Comparison of ENCODE assay signal across 11 cellular contexts in genomic region chr14:49907186-49907585, GRCh38. TPM values are rescaled to one million over a fixed set of nuclear protein-coding genes. Genes with fewer than 3 reads are reported as not detected.
DNase-seq lines count a peak whose midpoint lies in the region; ATAC-seq lines count a peak whose summit lies in the region.
"Had no signal": no experiment of that assay in that cellular context is flagged by ENCODE, and none has a peak within 500 bp of the region (broad histone marks: within the 10 kb centered on the region; RNA-seq: fewer than 3 reads in every experiment).

No MANE protein-coding gene starts in this region.

- CTCF ChIA-PET in activated CD4-positive, alpha-beta T cell treated with anti-CD3 and anti-CD28 coated beads for 36 hours (lab: Charles Lee), result interaction anchor here (0.6 to 1.5 kb wide), 4 partner anchors 41 to 132 kb away, joined by 3 to 4 read pairs (median 3); no protein-coding TSS in a partner anchor

- no peaks in the 10 kb centered on the region for H3K9me3 ChIP-seq in SJSA1 (replicated peaks)
- no peaks in the 10 kb centered on the region for H3K9me3 ChIP-seq in skeletal muscle satellite cell (replicated peaks; ENCODE audit: low read length)

- intact Hi-C loops in activated CD4-positive, alpha-beta T cell treated with anti-CD3 and anti-CD28 coated beads for 36 hours (cut with DNase I, micrococcal nuclease), result loop anchor here in 1 of 2 experiments (2.0 kb wide), 2 partner anchors 40 to 64 kb away; no protein-coding TSS in a partner anchor
- intact Hi-C loops in dendritic cell treated with granulocyte-macrophage colony-stimulating factor and Interleukin-4, amounts not matched to agents 40 ng/mL and 50 ng/mL, for 4 days (cut with micrococcal nuclease), result no loop called here

- DNase-seq in activated CD4-positive, alpha-beta T cell treated with anti-CD3 and anti-CD28 coated beads for 36 hours, result no peak
- DNase-seq in activated CD4-positive, alpha-beta T cell treated with anti-CD3 and anti-CD28 coated beads for 4 hours, result no peak
- DNase-seq in SJSA1 (ENCODE audit: low read depth in 1 of 2, low spot score in 2 of 2), result no peak
- DNase-seq in NCI-H1930 (lab: John Stamatoyannopoulos, UW), result no peak
- DNase-seq: NCI-H1092 treated with DMSO at 0.1 percent for 48 hours, NCI-H748 treated with DMSO at 0.1 percent for 48 hours had no signal

- H3K4me2 ChIP-seq in skeletal muscle satellite cell (ENCODE audit: low read length), result peak overlapping the region; percentile 64

- H3K4me3 Mint-ChIP-seq in activated CD4-positive, alpha-beta T cell treated with anti-CD3 and anti-CD28 coated beads for 36 hours, result peak overlapping the region; percentile 21
- H3K4me3 Mint-ChIP-seq in dendritic cell treated with granulocyte-macrophage colony-stimulating factor and Interleukin-4, amounts not matched to agents 40 ng/mL and 50 ng/mL, for 4 days, result no peak overlapping the region

- peaks cover 3% of the 10 kb centered on the region for H3K9me3 Mint-ChIP-seq in activated CD4-positive, alpha-beta T cell treated with anti-CD3 and anti-CD28 coated beads for 36 hours (ENCODE audit: low read depth)
- H3K9me3 Mint-ChIP-seq in dendritic cell treated with granulocyte-macrophage colony-stimulating factor and Interleukin-4, amounts not matched to agents 40 ng/mL and 50 ng/mL, for 4 days, result no peaks in the 10 kb centered on the region

- peak overlapping the region; percentile 74 for H3K27ac ChIP-seq in SJSA1
- H3K27ac ChIP-seq: cardiac muscle cell had no signal

- H3K36me3 ChIP-seq in SJSA1 (no peaks in the 10 kb centered on the region), skeletal muscle satellite cell (ENCODE audit: insufficient read depth, low read length) (no peaks in the 10 kb centered on the region)
- H3K36me3 ChIP-seq: cardiac muscle cell had no signal

- H3K4me3 ChIP-seq in SJSA1 (no peak overlapping the region), skeletal muscle satellite cell (ENCODE audit: low read length) (peak overlapping the region; percentile 0)
- H3K4me3 ChIP-seq: cardiac muscle cell had no signal

- no peak for ATAC-seq in activated CD4-positive, alpha-beta T cell treated with anti-CD3 and anti-CD28 coated beads for 36 hours
- ATAC-seq in GM18498 (IDR thresholded peaks at IDR 0.05; ENCODE audit: unreplicated experiment), result no peak
- no peak for ATAC-seq in GM21619 (IDR thresholded peaks at IDR 0.05; ENCODE audit: unreplicated experiment)

- H3K4me1 Mint-ChIP-seq in activated CD4-positive, alpha-beta T cell treated with anti-CD3 and anti-CD28 coated beads for 36 hours, result peaks cover 50% of the 10 kb centered on the region
- peaks cover 36% of the 10 kb centered on the region for H3K4me1 Mint-ChIP-seq in dendritic cell treated with granulocyte-macrophage colony-stimulating factor and Interleukin-4, amounts not matched to agents 40 ng/mL and 50 ng/mL, for 4 days (ENCODE audit: low read depth)

- H3K27ac Mint-ChIP-seq in activated CD4-positive, alpha-beta T cell treated with anti-CD3 and anti-CD28 coated beads for 36 hours, result peak overlapping the region; percentile 33
- H3K27ac Mint-ChIP-seq in dendritic cell treated with granulocyte-macrophage colony-stimulating factor and Interleukin-4, amounts not matched to agents 40 ng/mL and 50 ng/mL, for 4 days, result peak overlapping the region; percentile 83

- peaks cover 30% of the 10 kb centered on the region for H3K4me1 ChIP-seq in SJSA1 (replicated peaks)
- H3K4me1 ChIP-seq in skeletal muscle satellite cell (ENCODE audit: control insufficient read depth, insufficient read depth, low read length), result peaks cover 36% of the 10 kb centered on the region

- H3K36me3 Mint-ChIP-seq in activated CD4-positive, alpha-beta T cell treated with anti-CD3 and anti-CD28 coated beads for 36 hours (ENCODE audit: low read depth), result peaks cover 5% of the 10 kb centered on the region
- H3K36me3 Mint-ChIP-seq in dendritic cell treated with granulocyte-macrophage colony-stimulating factor and Interleukin-4, amounts not matched to agents 40 ng/mL and 50 ng/mL, for 4 days (ENCODE audit: low read depth), result peaks cover 8% of the 10 kb centered on the region

- POLR2A ChIA-PET in activated CD4-positive, alpha-beta T cell treated with anti-CD3 and anti-CD28 coated beads for 36 hours (lab: Charles Lee), result interaction anchor here (0.6 to 1.0 kb wide), 3 partner anchors 11 to 523 kb away, joined by 3 to 4 read pairs (median 3); no protein-coding TSS in a partner anchor

- H3K27me3 Mint-ChIP-seq in activated CD4-positive, alpha-beta T cell treated with anti-CD3 and anti-CD28 coated beads for 36 hours, result no peaks in the 10 kb centered on the region
- no peaks in the 10 kb centered on the region for H3K27me3 Mint-ChIP-seq in dendritic cell treated with granulocyte-macrophage colony-stimulating factor and Interleukin-4, amounts not matched to agents 40 ng/mL and 50 ng/mL, for 4 days

- H3K27me3 ChIP-seq in SJSA1 (replicated peaks) (no peaks in the 10 kb centered on the region), skeletal muscle satellite cell (ENCODE audit: control insufficient read depth, insufficient read depth, low read length) (no peaks in the 10 kb centered on the region)
- H3K27me3 ChIP-seq: cardiac muscle cell had no signal

- H3K9ac ChIP-seq in skeletal muscle satellite cell (ENCODE audit: low read depth, low read length), result peak overlapping the region; percentile 71

RNA-seq across cellular contexts. Expression of gene ARF6, which starts 14.3 kb away (rescaled TPM):
- total RNA-seq in activated CD4-positive, alpha-beta T cell treated with anti-CD3 and anti-CD28 coated beads for 36 hours, result 100 to 1,000 TPM; 172 to 181 TPM
- total RNA-seq in SJSA1 (2014; rRNA removed; shearing (Covaris generic)), result 60.9 and 61.2 TPM in 2 replicates
- 67.9 and 81.0 TPM in 2 replicates for total RNA-seq in skeletal muscle satellite cell (2012; rRNA removed)

RNA-seq across cellular contexts. Expression of gene NEMF, which starts 54.6 kb away (rescaled TPM):
- total RNA-seq in activated CD4-positive, alpha-beta T cell treated with anti-CD3 and anti-CD28 coated beads for 36 hours, result 10 to 100 TPM; 62.4 to 97.9 TPM
- total RNA-seq in SJSA1 (2014; rRNA removed; shearing (Covaris generic)), result 30.4 and 42.7 TPM in 2 replicates
- 40.3 and 40.4 TPM in 2 replicates for total RNA-seq in skeletal muscle satellite cell (2012; rRNA removed)
